8 cellular contexts compared by ENCODE assay signal in the genomic region with DNA sequence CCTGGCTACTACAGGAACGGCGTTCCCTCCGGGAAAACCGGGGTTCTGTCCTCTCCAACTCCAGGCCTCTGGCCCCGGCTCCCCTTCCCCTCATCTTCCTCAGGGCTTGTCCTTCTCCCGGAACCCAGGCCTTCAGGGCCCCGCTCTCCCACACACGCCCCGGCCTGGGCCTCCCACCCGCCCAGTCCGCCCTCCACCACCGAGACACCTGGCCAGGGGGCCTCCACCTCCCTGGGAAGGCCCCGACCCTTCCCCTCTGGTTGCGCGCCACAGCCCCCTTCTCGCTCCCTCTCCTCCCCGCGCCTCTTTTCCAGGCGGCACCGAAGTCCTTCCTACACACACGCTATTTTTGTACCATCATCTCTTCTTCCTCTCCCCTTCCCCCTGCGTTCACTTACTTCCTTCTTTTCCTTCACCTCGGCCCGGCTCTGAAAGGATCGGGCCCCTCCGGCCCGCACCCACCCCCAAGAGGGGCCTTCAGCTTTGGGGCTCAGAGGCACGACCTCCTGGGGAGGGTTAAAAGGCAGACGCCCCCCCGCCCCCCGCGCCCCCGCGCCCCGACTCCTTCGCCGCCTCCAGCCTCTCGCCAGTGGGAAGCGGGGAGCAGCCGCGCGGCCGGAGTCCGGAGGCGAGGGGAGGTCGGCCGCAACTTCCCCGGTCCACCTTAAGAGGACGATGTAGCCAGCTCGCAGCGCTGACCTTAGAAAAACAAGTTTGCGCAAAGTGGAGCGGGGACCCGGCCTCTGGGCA. TPM values are rescaled to one million over a fixed set of nuclear protein-coding genes. Genes with fewer than 3 reads are reported as not detected.
DNase-seq lines count a peak whose midpoint lies in the region; ATAC-seq and TF ChIP-seq lines count a peak whose summit lies in the region.

No MANE protein-coding gene starts in this region.

- ATAC-seq in gastroesophageal sphincter (no peak), GM18867 (IDR thresholded peaks at IDR 0.05; ENCODE audit: unreplicated experiment) (no peak), HG03442 (IDR thresholded peaks at IDR 0.05; ENCODE audit: unreplicated experiment) (no peak)

- H3K9me3 ChIP-seq in SJSA1 (replicated peaks) (no peaks in the 10 kb centered on the region), gastroesophageal sphincter (no peaks in the 10 kb centered on the region)

- 1 to 26% methylated on average over 10 to 13 of the region's 54 CpGs for WGBS in gastroesophageal sphincter (ENCODE audit: low coverage in 1 of 2), 2 donors

- peak; percentile 51 for DNase-seq in GF-D8 (lab: John Stamatoyannopoulos, UW)
- DNase-seq in SJSA1 (ENCODE audit: low read depth in 1 of 2, low spot score in 2 of 2): peak in 1 of 2 experiments; percentile 49
- peak; percentile 63 for DNase-seq in pons (ENCODE audit: low spot score)
- no peak for DNase-seq in HuH-7 (ENCODE audit: low spot score)
- no peak for DNase-seq in HT-29 (ENCODE audit: low spot score)

- TF ChIP-seq EP300 in gastroesophageal sphincter (IDR thresholded peaks at IDR 0.05): no peak

- no peak overlapping the region; the same call in 1 of the 2 replicates for H3K27ac ChIP-seq in SJSA1
- H3K27ac ChIP-seq in gastroesophageal sphincter: peak overlapping the region; percentile 84 to 99 (median 96)

- peaks cover 14% of the 10 kb centered on the region for H3K4me1 ChIP-seq in SJSA1 (replicated peaks)
- H3K4me1 ChIP-seq in gastroesophageal sphincter: peaks cover 0 to 69% (median 7%) of the 10 kb centered on the region in 3 donors

- no peaks in the 10 kb centered on the region for H3K27me3 ChIP-seq in SJSA1 (replicated peaks)
- no peaks in the 10 kb centered on the region for H3K27me3 ChIP-seq in gastroesophageal sphincter

- H3K4me3 ChIP-seq in SJSA1: peak overlapping the region; percentile 58
- peak overlapping the region; percentile 80 to 83 for H3K4me3 ChIP-seq in gastroesophageal sphincter

- TF ChIP-seq POLR2A in gastroesophageal sphincter (IDR thresholded peaks at IDR 0.05): no peak

- no peak for TF ChIP-seq CTCF in gastroesophageal sphincter (IDR thresholded peaks at IDR 0.05)

- H3K36me3 ChIP-seq in SJSA1 (no peaks in the 10 kb centered on the region), gastroesophageal sphincter (no peaks in the 10 kb centered on the region)

RNA-seq across cellular contexts. Expression of gene SIRPA, which starts 1.3 kb away (rescaled TPM):
- total RNA-seq in SJSA1 (2014; rRNA removed; shearing (Covaris generic)): 2.4 and 4.7 TPM in 2 replicates
- total RNA-seq in gastroesophageal sphincter: 10 to 100 TPM; 11.7 to 31.7 (median 27.4) TPM
- total RNA-seq in HT-29 (2014; rRNA removed; shearing (Covaris generic)): 0.13 and 0.53 TPM in 2 replicates

Comparison
In these comparisons a context has a peak if more than half of its experiments do, and no peak if none do; other contexts are left out.
1. DNase-seq: peak in GF-D8 (single experiment) and pons (single experiment); none in HuH-7 (single experiment) and HT-29 (single experiment).